ENCODE assay signal across 8 cellular contexts in the genomic region with DNA sequence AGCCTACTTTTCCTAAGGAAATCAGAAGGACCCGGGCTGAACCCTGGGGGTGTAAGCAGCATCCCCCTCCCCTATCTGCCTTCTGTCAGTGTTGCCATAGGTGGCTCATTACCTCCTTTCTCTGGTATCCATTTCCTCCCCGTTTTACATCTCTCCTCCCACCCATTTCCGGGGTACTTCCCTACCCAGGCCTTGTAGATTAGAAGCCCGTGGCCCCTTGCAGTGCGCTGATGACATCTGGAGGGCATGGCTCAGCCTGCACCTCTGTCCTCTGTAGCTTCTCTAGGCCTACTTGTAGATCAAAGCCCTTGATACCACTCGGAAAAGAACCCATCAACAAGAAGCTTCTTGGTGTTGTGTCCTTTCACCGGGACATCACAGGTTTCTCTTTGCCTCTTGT.
A peak's percentile ranks its signal among the peaks of the same experiment; 100 is the strongest.
DNase-seq lines count a peak whose midpoint lies in the region; ATAC-seq lines count a peak whose summit lies in the region.
"Had no signal": no experiment of that assay in that cellular context is flagged by ENCODE, and none has a peak within 500 bp of the region (broad histone marks: within the 10 kb centered on the region; RNA-seq: fewer than 3 reads in every experiment).

No MANE protein-coding gene starts in this region.

- peak; percentile 59 to 65 for DNase-seq in activated T-cell treated with anti-CD3 and anti-CD28 coated beads, Interleukin-2, amount 50 U/mL, for 48 hours
- peak; percentile 68 for DNase-seq in stimulated activated CD4-positive, alpha-beta T cell treated with anti-CD3 and anti-CD28 coated beads, Interleukin-1b, Interleukin-23, amount 100 ng/mL, for 48 hours
- DNase-seq in SIG-M5 (lab: John Stamatoyannopoulos, UW) (no peak), hypothalamus (lab: John Stamatoyannopoulos, UW) (no peak), 8988T (no peak)
- DNase-seq: heart left ventricle had no signal

- peak; percentile 89 for ATAC-seq in GM19397 (IDR thresholded peaks at IDR 0.05; ENCODE audit: unreplicated experiment)
- peak; percentile 53 for ATAC-seq in HG03342 (IDR thresholded peaks at IDR 0.05; ENCODE audit: unreplicated experiment)

Comparison
In these comparisons a context has a peak if more than half of its experiments do, and no peak if none do; other contexts are left out.
1. DNase-seq: peak in activated T-cell treated with anti-CD3 and anti-CD28 coated beads, Interleukin-2, amount 50 U/mL, for 48 hours (2 of 2) and stimulated activated CD4-positive, alpha-beta T cell treated with anti-CD3 and anti-CD28 coated beads, Interleukin-1b, Interleukin-23, amount 100 ng/mL, for 48 hours (single experiment); none in SIG-M5 (single experiment), hypothalamus (0 of 51) and 8988T (single experiment).